In the genomic region with DNA sequence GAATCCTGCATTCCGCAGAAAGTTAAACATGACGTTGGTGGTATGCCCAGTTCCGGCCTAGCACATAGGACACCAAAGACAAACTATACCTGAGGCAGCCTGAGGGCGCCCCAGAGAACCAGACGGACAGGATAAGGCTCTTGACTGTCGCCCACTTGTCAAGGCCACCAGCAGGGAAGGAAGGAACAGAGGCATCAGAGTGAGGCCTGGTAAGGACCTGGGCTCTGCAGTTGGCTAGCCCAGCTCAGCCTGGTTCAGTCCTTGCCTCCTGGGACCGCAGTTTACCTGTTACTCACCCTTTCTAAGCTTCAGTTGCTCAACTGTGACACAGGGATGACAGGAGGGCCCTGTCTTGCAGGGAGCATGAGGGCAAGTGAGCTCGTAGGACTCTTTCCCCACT, we compare ENCODE assay signal across 13 cellular contexts.
DNase-seq lines count a peak whose midpoint lies in the region; ATAC-seq, FAIRE-seq and TF ChIP-seq lines count a peak whose summit lies in the region.
"Had no signal": no experiment of that assay in that cellular context is flagged by ENCODE, and none has a peak within 500 bp of the region (broad histone marks: within the 10 kb centered on the region; RNA-seq: fewer than 3 reads in every experiment).

No MANE protein-coding gene starts in this region.

- H3K4me3 ChIP-seq in heart left ventricle (peak overlapping the region in 1 of 12 donors; percentile 7), fibroblast of lung (replicated peaks in 1 of 4; ENCODE audit: control extremely low read depth in 1 of 4, insufficient read depth in 1 of 4, low read depth in 3 of 4, low read length in 4 of 4) (no peak overlapping the region), pancreas (no peak overlapping the region)
- H3K4me3 ChIP-seq: SJSA1, testis had no signal

- FAIRE-seq in pancreas (lab: Jason Lieb, UNC): no peak

- DNase-seq in heart left ventricle (peak in 1 of 5 donors; percentile 31), cardiac septum (ENCODE audit: low spot score) (no peak), fibroblast of lung (ENCODE audit: low read depth in 2 of 2) (no peak), pancreas (no peak), SKM-1 (lab: John Stamatoyannopoulos, UW; ENCODE audit: unreplicated experiment) (no peak), NCI-H2081 (lab: John Stamatoyannopoulos, UW) (no peak), dedifferentiated amniotic fluid mesenchymal stem cell (ENCODE audit: extremely low spot score) (no peak), NCI-H1105 treated with DMSO at 0.1 percent for 48 hours (lab: John Stamatoyannopoulos, UW) (no peak)
- DNase-seq: activated CD8-positive, alpha-beta memory T cell treated with anti-CD3 and anti-CD28 coated beads, Interleukin-2, amount 50 U/mL, for 48 hours; HFFc6; NCI-H774 had no signal

- H3K4me2 ChIP-seq in fibroblast of lung (ENCODE audit: extremely low read depth, insufficient read depth, low read length): no peak overlapping the region

- WGBS in heart left ventricle, 4 donors: 76 to 84% (median 80%) methylated on average over 8 of the region's 8 CpGs
- 54 to 77% methylated on average over 8 of the region's 8 CpGs for WGBS in pancreas, 2 donors

- H3K27ac ChIP-seq in heart left ventricle: peak overlapping the region; percentile 62 to 92 (median 78)
- peak overlapping the region; percentile 54 for H3K27ac ChIP-seq in fibroblast of lung (ENCODE audit: insufficient read depth, low read length)
- H3K27ac ChIP-seq in pancreas: peak overlapping the region in 1 of 4 donors; percentile 8
- H3K27ac ChIP-seq: SJSA1, testis had no signal

- no peaks in the 10 kb centered on the region for H4K20me1 ChIP-seq in fibroblast of lung (ENCODE audit: control insufficient read depth, extremely low read depth, insufficient read depth, low read length)

- TF ChIP-seq POLR2A in heart left ventricle (IDR thresholded peaks at IDR 0.05): no peak

- no peak for TF ChIP-seq CTCF in heart left ventricle (IDR thresholded peaks at IDR 0.05)
- no peak for TF ChIP-seq CTCF in fibroblast of lung (conservative IDR thresholded peaks at IDR 0.05 in 1 of 2, IDR thresholded peaks at IDR 0.05 in 1 of 2; ENCODE audit: low read depth in 1 of 2, low read length in 2 of 2)
- no peak for TF ChIP-seq CTCF in pancreas (IDR thresholded peaks at IDR 0.05)

- H3K4me1 ChIP-seq in heart left ventricle: peaks cover 0 to 35% (median 19%) of the 10 kb centered on the region in 12 donors
- H3K4me1 ChIP-seq in fibroblast of lung (ENCODE audit: control insufficient read depth, extremely low read depth, insufficient read depth, low read length): peaks cover 7% of the 10 kb centered on the region
- H3K4me1 ChIP-seq in pancreas: peaks cover 0 to 4% (median 2%) of the 10 kb centered on the region in 3 donors
- H3K4me1 ChIP-seq: SJSA1 had no signal

- H3K36me3 ChIP-seq in heart left ventricle (peaks cover 0 to 36% (median 29%) of the 10 kb centered on the region in 9 donors), fibroblast of lung (ENCODE audit: control insufficient read depth, insufficient read depth, low read length) (peaks cover 18% of the 10 kb centered on the region), pancreas (peaks cover 0 to 30% (median 6%) of the 10 kb centered on the region in 3 donors)

- no peaks in the 10 kb centered on the region for H3K79me2 ChIP-seq in fibroblast of lung (ENCODE audit: control insufficient read depth, insufficient read depth, low read length)

- ATAC-seq in heart left ventricle (peak in 1 of 4 donors; percentile 3), pancreas (peak; percentile 9 to 61 (median 57))

- no peak overlapping the region for H3K9ac ChIP-seq in fibroblast of lung (ENCODE audit: insufficient read depth, low read length)

- H3K9me3 ChIP-seq in heart left ventricle (no peaks in the 10 kb centered on the region), fibroblast of lung (ENCODE audit: control insufficient read depth, insufficient read depth, low read depth, low read length) (no peaks in the 10 kb centered on the region), pancreas (no peaks in the 10 kb centered on the region)
- H3K9me3 ChIP-seq: SJSA1, testis had no signal

- no peaks in the 10 kb centered on the region for H3K27me3 ChIP-seq in heart left ventricle
- H3K27me3 ChIP-seq in fibroblast of lung (ENCODE audit: control insufficient read depth, insufficient read depth, low read length): no peaks in the 10 kb centered on the region
- H3K27me3 ChIP-seq in pancreas: no peaks in the 10 kb centered on the region
- H3K27me3 ChIP-seq: SJSA1, testis had no signal

- intact Hi-C loops in heart left ventricle (cut with DNase I) (loop anchor here in 7 of 10 donors (1.0 to 10.0 kb wide), 12 partner anchors 9 to 238 kb away; a partner anchor contains a TSS), cardiac septum (cut with DNase I) (loop anchor here (5.0 kb wide), 4 partner anchors 32 to 123 kb away; a partner anchor contains a TSS), pancreas (cut with DNase I) (no loop called here)

- no peak overlapping the region for H2AFZ ChIP-seq in fibroblast of lung (ENCODE audit: low read length)

Comparison
In these comparisons a context has a peak if more than half of its experiments do, and no peak if none do; other contexts are left out.
1. intact Hi-C loops: an anchor here in heart left ventricle (1.0 to 10.0 kb wide) and cardiac septum (5.0 kb wide); none called in pancreas.